In genomic region chr10:79136227-79137005, GRCh38 we compare ENCODE assay signal across 11 cellular contexts.
DNase-seq lines count a peak whose midpoint lies in the region; ATAC-seq and TF ChIP-seq lines count a peak whose summit lies in the region.
"Had no signal": no experiment of that assay in that cellular context is flagged by ENCODE, and none has a peak within 500 bp of the region (broad histone marks: within the 10 kb centered on the region; RNA-seq: fewer than 3 reads in every experiment).

No MANE protein-coding gene starts in this region.

- 61 to 100% methylated on average over 2 of the region's 2 CpGs for WGBS in thyroid gland, 2 donors

- no peak for TF ChIP-seq POLR2A in thyroid gland (IDR thresholded peaks at IDR 0.05)

- peaks cover 8% of the 10 kb centered on the region for H3K27me3 Mint-ChIP-seq in activated naive CD4-positive, alpha-beta T cell treated with anti-CD3 and anti-CD28 coated beads, Interleukin-2, amount 10 ng/mL, durations not matched to agents 7 days and 5 days
- no peaks in the 10 kb centered on the region for H3K27me3 Mint-ChIP-seq in activated CD8-positive, alpha-beta T cell treated with anti-CD3 and anti-CD28 coated beads, Interleukin-2, amount 10 ng/mL, durations not matched to agents 7 days and 5 days (ENCODE audit: low read depth)

- peaks cover 41 to 86% of the 10 kb centered on the region in 2 donors for H3K4me1 ChIP-seq in left lung
- H3K4me1 ChIP-seq in thyroid gland: peaks cover 42 to 62% of the 10 kb centered on the region in 2 donors

- peak; percentile 9 for ATAC-seq in activated CD8-positive, alpha-beta T cell treated with anti-CD3 and anti-CD28 coated beads, Interleukin-2, amount 10 ng/mL, durations not matched to agents 7 days and 5 days
- ATAC-seq in left lung: peak; percentile 6

- intact Hi-C loops in left lung (cut with DNase I): no loop called here
- intact Hi-C loops in thyroid gland (cut with DNase I): loop anchor here (10.0 kb wide), 1 partner anchor 62 kb away; no protein-coding TSS in a partner anchor

- H3K27ac Mint-ChIP-seq in activated naive CD4-positive, alpha-beta T cell treated with anti-CD3 and anti-CD28 coated beads, Interleukin-2, amount 10 ng/mL, durations not matched to agents 7 days and 5 days: peak overlapping the region; percentile 87
- peak overlapping the region; percentile 90 for H3K27ac Mint-ChIP-seq in activated CD8-positive, alpha-beta T cell treated with anti-CD3 and anti-CD28 coated beads, Interleukin-2, amount 10 ng/mL, durations not matched to agents 7 days and 5 days

- H3K4me3 ChIP-seq in left lung (no peak overlapping the region), thyroid gland (replicated peaks in 1 of 3) (no peak overlapping the region)

- H3K9me3 ChIP-seq in left lung (no peaks in the 10 kb centered on the region), thyroid gland (no peaks in the 10 kb centered on the region)
- H3K9me3 ChIP-seq: BE2C, SK-N-SH had no signal

- H3K36me3 ChIP-seq in left lung (peaks cover 0 to 19% of the 10 kb centered on the region in 2 donors), thyroid gland (peaks cover 2 to 13% of the 10 kb centered on the region in 2 donors)

- DNase-seq in activated naive CD4-positive, alpha-beta T cell treated with anti-CD3 and anti-CD28 coated beads, Interleukin-2, amount 10 ng/mL, durations not matched to agents 7 days and 5 days: no peak
- DNase-seq in activated naive CD4-positive, alpha-beta T cell treated with Interleukin-2 at 50 U/mL for 16 hours: no peak
- peak; percentile 26 for DNase-seq in activated CD8-positive, alpha-beta T cell treated with anti-CD3 and anti-CD28 coated beads, Interleukin-2, amount 10 ng/mL, durations not matched to agents 7 days and 5 days
- no peak for DNase-seq in left lung
- DNase-seq in thyroid gland: no peak
- DNase-seq in HuH-7.5 (ENCODE audit: low spot score): no peak
- no peak for DNase-seq in amygdala (lab: John Stamatoyannopoulos, UW)
- no peak for DNase-seq in HPDE6-E6E7 (ENCODE audit: extremely low spot score)
- DNase-seq: BE2C, NCI-H1105, SK-N-SH had no signal

- H3K27me3 ChIP-seq in left lung (no peaks in the 10 kb centered on the region), thyroid gland (no peaks in the 10 kb centered on the region)
- H3K27me3 ChIP-seq: BE2C had no signal

- TF ChIP-seq CTCF in left lung (IDR thresholded peaks at IDR 0.05) (no peak), thyroid gland (IDR thresholded peaks at IDR 0.05) (no peak)

- H3K4me3 Mint-ChIP-seq in activated naive CD4-positive, alpha-beta T cell treated with anti-CD3 and anti-CD28 coated beads, Interleukin-2, amount 10 ng/mL, durations not matched to agents 7 days and 5 days: peak overlapping the region; percentile 15
- peak overlapping the region; percentile 47 for H3K4me3 Mint-ChIP-seq in activated CD8-positive, alpha-beta T cell treated with anti-CD3 and anti-CD28 coated beads, Interleukin-2, amount 10 ng/mL, durations not matched to agents 7 days and 5 days

- peak overlapping the region in 1 of 2 donors; percentile 73 for H3K27ac ChIP-seq in left lung
- peak overlapping the region in 2 of 3 donors; percentile 66 to 79 for H3K27ac ChIP-seq in thyroid gland

- no peaks in the 10 kb centered on the region for H3K9me3 Mint-ChIP-seq in activated naive CD4-positive, alpha-beta T cell treated with anti-CD3 and anti-CD28 coated beads, Interleukin-2, amount 10 ng/mL, durations not matched to agents 7 days and 5 days
- H3K9me3 Mint-ChIP-seq in activated CD8-positive, alpha-beta T cell treated with anti-CD3 and anti-CD28 coated beads, Interleukin-2, amount 10 ng/mL, durations not matched to agents 7 days and 5 days (ENCODE audit: insufficient read depth): no peaks in the 10 kb centered on the region

- CTCF ChIA-PET in activated naive CD4-positive, alpha-beta T cell treated with anti-CD3 and anti-CD28 coated beads, Interleukin-2, amount 10 ng/mL, durations not matched to agents 7 days and 5 days (lab: Charles Lee): no interaction called here
- CTCF ChIA-PET in activated CD8-positive, alpha-beta T cell treated with anti-CD3 and anti-CD28 coated beads, Interleukin-2, amount 10 ng/mL, durations not matched to agents 7 days and 5 days (lab: Charles Lee): interaction anchor here (1.3 to 3.0 kb wide), 3 partner anchors 13 to 69 kb away, joined by 3 to 11 read pairs (median 5); no protein-coding TSS in a partner anchor

- POLR2A ChIA-PET in activated CD8-positive, alpha-beta T cell treated with anti-CD3 and anti-CD28 coated beads, Interleukin-2, amount 10 ng/mL, durations not matched to agents 7 days and 5 days (lab: Charles Lee): interaction anchor here (1.8 to 2.2 kb wide), 2 partner anchors 11 to 13 kb away, joined by 6 to 9 read pairs; no protein-coding TSS in a partner anchor

- H3K36me3 Mint-ChIP-seq in activated naive CD4-positive, alpha-beta T cell treated with anti-CD3 and anti-CD28 coated beads, Interleukin-2, amount 10 ng/mL, durations not matched to agents 7 days and 5 days: peaks cover 7% of the 10 kb centered on the region
- H3K36me3 Mint-ChIP-seq in activated CD8-positive, alpha-beta T cell treated with anti-CD3 and anti-CD28 coated beads, Interleukin-2, amount 10 ng/mL, durations not matched to agents 7 days and 5 days (ENCODE audit: low read depth): peaks cover 4% of the 10 kb centered on the region

- H3K4me1 Mint-ChIP-seq in activated naive CD4-positive, alpha-beta T cell treated with anti-CD3 and anti-CD28 coated beads, Interleukin-2, amount 10 ng/mL, durations not matched to agents 7 days and 5 days: peaks cover 55% of the 10 kb centered on the region
- peaks cover 61% of the 10 kb centered on the region for H3K4me1 Mint-ChIP-seq in activated CD8-positive, alpha-beta T cell treated with anti-CD3 and anti-CD28 coated beads, Interleukin-2, amount 10 ng/mL, durations not matched to agents 7 days and 5 days (ENCODE audit: low read depth)
